1 cellular context compared by ENCODE assay signal in genomic region chr7:77799078-77799964, GRCh38.
TF ChIP-seq lines count a peak whose summit lies in the region.

No MANE protein-coding gene starts in this region.

TF ChIP-seq in HepG2, 621 proteins besides CTCF, POLR2A, EP300 and RAD21 (continued from another document and continues in another):
- TF ChIP-seq RNF2 (conservative IDR thresholded peaks at IDR 0.05; ENCODE audit: low read depth) (no peak), TERF1 (CRISPR knock-in tag; IDR thresholded peaks at IDR 0.05) (no peak), PHF21A (CRISPR knock-in tag; IDR thresholded peaks at IDR 0.05) (no peak), ADNP (CRISPR knock-in tag; IDR thresholded peaks at IDR 0.05) (no peak), KMT2A (CRISPR knock-in tag; IDR thresholded peaks at IDR 0.05) (peak; percentile 16; the same call in 1 of the 2 replicates), PHF8 (CRISPR knock-in tag; IDR thresholded peaks at IDR 0.05) (peak; percentile 78), SMARCC2 (IDR thresholded peaks at IDR 0.05) (no peak), NFE2L2 (IDR thresholded peaks at IDR 0.05; ENCODE audit: low read length) (no peak), ZNF430 (CRISPR knock-in tag; IDR thresholded peaks at IDR 0.05) (no peak; the same call in 1 of the 2 replicates), KMT2B (CRISPR knock-in tag; IDR thresholded peaks at IDR 0.05) (no peak), ZNF383 (CRISPR knock-in tag; IDR thresholded peaks at IDR 0.05; ENCODE audit: borderline replicate concordance) (peak; percentile 24; the same call in 1 of the 2 replicates), ZNF619 (CRISPR knock-in tag; IDR thresholded peaks at IDR 0.05) (no peak), ZHX2 (IDR thresholded peaks at IDR 0.05; ENCODE audit: low read depth) (no peak), ZHX2 (CRISPR knock-in tag; IDR thresholded peaks at IDR 0.05; ENCODE audit: borderline replicate concordance) (no peak), ZNF484 (CRISPR knock-in tag; IDR thresholded peaks at IDR 0.05; ENCODE audit: borderline replicate concordance, low read depth) (no peak), ZSCAN20 (CRISPR knock-in tag; IDR thresholded peaks at IDR 0.05; ENCODE audit: borderline replicate concordance) (no peak), ZNF776 (CRISPR knock-in tag; IDR thresholded peaks at IDR 0.05) (no peak), RFX1 (IDR thresholded peaks at IDR 0.05) (no peak), ATF2 (CRISPR knock-in tag; IDR thresholded peaks at IDR 0.05) (0 out of 2 replicates have a peak, but pooled peaks have one; percentile 7), MAFG (CRISPR knock-in tag; IDR thresholded peaks at IDR 0.05) (no peak), ZNF768 (CRISPR knock-in tag; IDR thresholded peaks at IDR 0.05) (peak; percentile 58; the same call in 1 of the 2 replicates), NFIC (IDR thresholded peaks at IDR 0.05; ENCODE audit: low read length) (no peak), PHB2 (IDR thresholded peaks at IDR 0.05; ENCODE audit: partially characterized antibody) (no peak), NFKB2 (CRISPR knock-in tag; IDR thresholded peaks at IDR 0.05; ENCODE audit: borderline replicate concordance) (no peak; the same call in 1 of the 2 replicates), RBFOX2 (IDR thresholded peaks at IDR 0.05; ENCODE audit: low read depth, low read length) (peak; percentile 35; the same call in 1 of the 2 replicates), ATF1 (CRISPR knock-in tag; IDR thresholded peaks at IDR 0.05) (no peak), ZBTB1 (CRISPR knock-in tag; IDR thresholded peaks at IDR 0.05; ENCODE audit: borderline replicate concordance) (no peak), GFI1 (CRISPR knock-in tag; IDR thresholded peaks at IDR 0.05; ENCODE audit: borderline replicate concordance) (peak; percentile 7; the same call in 1 of the 2 replicates), JDP2 (CRISPR knock-in tag; IDR thresholded peaks at IDR 0.05; ENCODE audit: borderline replicate concordance) (no peak), MTERF4 (CRISPR knock-in tag; IDR thresholded peaks at IDR 0.05) (no peak), EED (CRISPR knock-in tag; IDR thresholded peaks at IDR 0.05) (no peak), ZFAT (CRISPR knock-in tag; conservative IDR thresholded peaks at IDR 0.05) (no peak), SALL2 (CRISPR knock-in tag; IDR thresholded peaks at IDR 0.05) (no peak; the same call in 1 of the 2 replicates), ZNF382 (CRISPR knock-in tag; IDR thresholded peaks at IDR 0.05; ENCODE audit: borderline replicate concordance) (no peak), TBX3 (IDR thresholded peaks at IDR 0.05; ENCODE audit: borderline replicate concordance) (no peak), HMG20A (CRISPR knock-in tag; IDR thresholded peaks at IDR 0.05; ENCODE audit: borderline replicate concordance) (no peak), ZNF687 (CRISPR knock-in tag; IDR thresholded peaks at IDR 0.05) (peak; percentile 72), CSRNP2 (CRISPR knock-in tag; conservative IDR thresholded peaks at IDR 0.05; ENCODE audit: low read depth) (no peak), SRY (CRISPR knock-in tag; IDR thresholded peaks at IDR 0.05) (peak; percentile 71; the same call in 1 of the 2 replicates), ZKSCAN1 (IDR thresholded peaks at IDR 0.05; ENCODE audit: low read length) (no peak), ZNF414 (CRISPR knock-in tag; IDR thresholded peaks at IDR 0.05) (no peak), HMGA1 (CRISPR knock-in tag; conservative IDR thresholded peaks at IDR 0.05) (no peak), ZNF660 (CRISPR knock-in tag; IDR thresholded peaks at IDR 0.05; ENCODE audit: borderline replicate concordance, low read depth) (no peak), ZNF564 (CRISPR knock-in tag; IDR thresholded peaks at IDR 0.05) (no peak; the same call in 1 of the 2 replicates)
